Comparison of ENCODE assay signal across 1 cellular context in genomic region chr13:33272531-33273124, GRCh38.
TF ChIP-seq lines count a peak whose summit lies in the region.

No MANE protein-coding gene starts in this region.

TF ChIP-seq in HepG2, 621 proteins besides CTCF, POLR2A, EP300 and RAD21 (continued from another document and continues in another):
- peak; percentile 80 for TF ChIP-seq PAXIP1 (CRISPR knock-in tag; conservative IDR thresholded peaks at IDR 0.05)
- TF ChIP-seq ZNF773 (CRISPR knock-in tag; IDR thresholded peaks at IDR 0.05; ENCODE audit: borderline replicate concordance): no peak
- peak; percentile 39 for TF ChIP-seq SALL1 (CRISPR knock-in tag; IDR thresholded peaks at IDR 0.05)
- TF ChIP-seq HNF4G (IDR thresholded peaks at IDR 0.05; ENCODE audit: borderline replicate concordance, low read depth, low read length): peak; percentile 43; the same call in 1 of the 2 replicates
- TF ChIP-seq HNF4G (CRISPR knock-in tag; IDR thresholded peaks at IDR 0.05; ENCODE audit: borderline replicate concordance, low read depth): no peak
- TF ChIP-seq KMT2B (CRISPR knock-in tag; IDR thresholded peaks at IDR 0.05): peak; percentile 55; the same call in 1 of the 2 replicates
- TF ChIP-seq SRSF1 (optimal IDR thresholded peaks at IDR 0.05; ENCODE audit: low read depth, low read length): no peak
- TF ChIP-seq ZNF883 (CRISPR knock-in tag; IDR thresholded peaks at IDR 0.05; ENCODE audit: not compliant biosample characterization): no peak
- no peak for TF ChIP-seq FOXM1 (CRISPR knock-in tag; IDR thresholded peaks at IDR 0.05)
- TF ChIP-seq CEBPZ (IDR thresholded peaks at IDR 0.05; ENCODE audit: low read length): no peak
- TF ChIP-seq LCORL (IDR thresholded peaks at IDR 0.05): no peak
- no peak for TF ChIP-seq LCORL (CRISPR knock-in tag; IDR thresholded peaks at IDR 0.05)
- no peak for TF ChIP-seq DNMT3B (CRISPR knock-in tag; conservative IDR thresholded peaks at IDR 0.05)
- no peak for TF ChIP-seq ZNF704 (CRISPR knock-in tag; IDR thresholded peaks at IDR 0.05; ENCODE audit: borderline replicate concordance)
- 0 out of 2 replicates have a peak, but pooled peaks have one; percentile 33 for TF ChIP-seq ISL2 (CRISPR knock-in tag; IDR thresholded peaks at IDR 0.05)
- no peak for TF ChIP-seq MBD4 (IDR thresholded peaks at IDR 0.05; ENCODE audit: borderline replicate concordance, low read length)
- TF ChIP-seq ZNF512B (CRISPR knock-in tag; IDR thresholded peaks at IDR 0.05; ENCODE audit: borderline replicate concordance): 0 out of 2 replicates have a peak, but pooled peaks have one; percentile 37
- TF ChIP-seq MEIS2 (CRISPR knock-in tag; IDR thresholded peaks at IDR 0.05): no peak
- peak; percentile 12; the same call in 1 of the 2 replicates for TF ChIP-seq FOXA3 (CRISPR knock-in tag; IDR thresholded peaks at IDR 0.05)
- peak; percentile 85 for TF ChIP-seq ZKSCAN5 (CRISPR knock-in tag; IDR thresholded peaks at IDR 0.05)
- TF ChIP-seq ZGPAT (CRISPR knock-in tag; IDR thresholded peaks at IDR 0.05): 0 out of 2 replicates have a peak, but pooled peaks have one; percentile 18
- TF ChIP-seq HMGXB3 (CRISPR knock-in tag; IDR thresholded peaks at IDR 0.05; ENCODE audit: borderline replicate concordance): 0 out of 2 replicates have a peak, but pooled peaks have one; percentile 37
- no peak for TF ChIP-seq MEIS1 (CRISPR knock-in tag; IDR thresholded peaks at IDR 0.05; ENCODE audit: borderline replicate concordance)
- 0 out of 2 replicates have a peak, but pooled peaks have one; percentile 30 for TF ChIP-seq RBFOX2 (IDR thresholded peaks at IDR 0.05; ENCODE audit: low read depth, low read length)
- TF ChIP-seq ZNF33B (CRISPR knock-in tag; IDR thresholded peaks at IDR 0.05): 0 out of 2 replicates have a peak, but pooled peaks have one; percentile 26
- peak; percentile 45; the same call in 1 of the 2 replicates for TF ChIP-seq ERF (CRISPR knock-in tag; IDR thresholded peaks at IDR 0.05)
- peak; percentile 48; the same call in 1 of the 2 replicates for TF ChIP-seq TBX2 (CRISPR knock-in tag; IDR thresholded peaks at IDR 0.05; ENCODE audit: borderline replicate concordance)
- no peak for TF ChIP-seq NPAS2 (CRISPR knock-in tag; IDR thresholded peaks at IDR 0.05; ENCODE audit: borderline replicate concordance)
- TF ChIP-seq ZNF652 (CRISPR knock-in tag; IDR thresholded peaks at IDR 0.05; ENCODE audit: borderline replicate concordance, low read depth): no peak
- TF ChIP-seq SRY (CRISPR knock-in tag; IDR thresholded peaks at IDR 0.05): no peak
- no peak for TF ChIP-seq KAT2B (IDR thresholded peaks at IDR 0.05; ENCODE audit: borderline replicate concordance, low read depth, low read length)
- TF ChIP-seq PCBP2 (optimal IDR thresholded peaks at IDR 0.05; ENCODE audit: low read depth, low read length, poor library complexity, severe bottlenecking): no peak
- peak; percentile 72 for TF ChIP-seq HNF1A (IDR thresholded peaks at IDR 0.05; ENCODE audit: low read depth)
- TF ChIP-seq HNF1A (CRISPR knock-in tag; IDR thresholded peaks at IDR 0.05; ENCODE audit: borderline replicate concordance): peak; percentile 67; the same call in 1 of the 2 replicates
